Comparison of ENCODE assay signal across 1 cellular context in genomic region chr13:79060216-79060615, GRCh38.
TF ChIP-seq lines count a peak whose summit lies in the region.

No MANE protein-coding gene starts in this region.

TF ChIP-seq in GM23338, 12 proteins besides CTCF, POLR2A, EP300 and RAD21 (continued from another document):
- TF ChIP-seq REST (IDR thresholded peaks at IDR 0.05; ENCODE audit: unreplicated experiment) (no peak), STAT1 (IDR thresholded peaks at IDR 0.05; ENCODE audit: unreplicated experiment) (no peak), EZH2 (IDR thresholded peaks at IDR 0.05; ENCODE audit: low read depth, unreplicated experiment) (no peak), POLR2AphosphoS5 (IDR thresholded peaks at IDR 0.05; ENCODE audit: low read depth) (no peak), EZH2phosphoT487 (IDR thresholded peaks at IDR 0.05; ENCODE audit: unreplicated experiment) (no peak), ZNF114 (CRISPR knock-in tag; IDR thresholded peaks at IDR 0.05) (no peak), ZNF331 (CRISPR knock-in tag; IDR thresholded peaks at IDR 0.05; ENCODE audit: low read depth) (no peak), CREB1 (CRISPR knock-in tag; IDR thresholded peaks at IDR 0.05; ENCODE audit: low read depth) (no peak), ZNF462 (CRISPR knock-in tag; IDR thresholded peaks at IDR 0.05) (no peak)
